1 cellular context compared by ENCODE assay signal in genomic region chr11:44628730-44629361, GRCh38.
TF ChIP-seq lines count a peak whose summit lies in the region.

No MANE protein-coding gene starts in this region.

TF ChIP-seq in H1, 55 proteins besides CTCF, POLR2A, EP300 and RAD21:
- no peak for TF ChIP-seq SRF (IDR thresholded peaks at IDR 0.05; ENCODE audit: low read depth, low read length)
- no peak for TF ChIP-seq EGR1 (IDR thresholded peaks at IDR 0.05; ENCODE audit: borderline replicate concordance, low read depth, low read length)
- TF ChIP-seq USF2 (IDR thresholded peaks at IDR 0.05; ENCODE audit: low read length), result no peak
- no peak for TF ChIP-seq POLR2AphosphoS5 (IDR thresholded peaks at IDR 0.05; ENCODE audit: low read depth, low read length)
- no peak for TF ChIP-seq CBX5 (IDR thresholded peaks at IDR 0.05; ENCODE audit: low read depth, low read length)
- no peak for TF ChIP-seq HDAC2 (IDR thresholded peaks at IDR 0.05; ENCODE audit: borderline replicate concordance in 1 of 2, low read depth in 2 of 2, low read length in 2 of 2)
- TF ChIP-seq CREB1 (IDR thresholded peaks at IDR 0.05), result no peak
- TF ChIP-seq TBP (IDR thresholded peaks at IDR 0.05; ENCODE audit: low read depth, low read length), result no peak
- no peak for TF ChIP-seq CHD1 (IDR thresholded peaks at IDR 0.05; ENCODE audit: low read depth, low read length)
- no peak for TF ChIP-seq CBX8 (IDR thresholded peaks at IDR 0.05; ENCODE audit: borderline replicate concordance, low read depth, low read length)
- no peak for TF ChIP-seq RBBP5 (IDR thresholded peaks at IDR 0.05; ENCODE audit: borderline replicate concordance, low read depth, low read length)
- no peak for TF ChIP-seq EZH2 (IDR thresholded peaks at IDR 0.05; ENCODE audit: low read depth, low read length, severe bottlenecking)
- no peak for TF ChIP-seq SP1 (IDR thresholded peaks at IDR 0.05; ENCODE audit: low read depth, low read length)
- no peak for TF ChIP-seq GTF2F1 (IDR thresholded peaks at IDR 0.05; ENCODE audit: borderline replicate concordance, low read depth, low read length)
- no peak for TF ChIP-seq SIN3A (conservative IDR thresholded peaks at IDR 0.05 in 1 of 2, IDR thresholded peaks at IDR 0.05 in 1 of 2; ENCODE audit: low read depth in 1 of 2, low read length in 2 of 2)
- TF ChIP-seq CHD2 (IDR thresholded peaks at IDR 0.05; ENCODE audit: low read length), result no peak
- TF ChIP-seq KDM1A (IDR thresholded peaks at IDR 0.05; ENCODE audit: borderline replicate concordance, low read length), result no peak
